13 cellular contexts compared by ENCODE assay signal in genomic region chr7:21967500-21968099, GRCh38. TPM values are rescaled to one million over a fixed set of nuclear protein-coding genes. Genes with fewer than 3 reads are reported as not detected.
DNase-seq lines count a peak whose midpoint lies in the region; ATAC-seq, FAIRE-seq and TF ChIP-seq lines count a peak whose summit lies in the region.
"Had no signal": no experiment of that assay in that cellular context is flagged by ENCODE, and none has a peak within 500 bp of the region (broad histone marks: within the 10 kb centered on the region; RNA-seq: fewer than 3 reads in every experiment).

No MANE protein-coding gene starts in this region.

- H3K4me1 ChIP-seq in CD8-positive, alpha-beta T cell (ENCODE audit: insufficient read depth, low read length) = peaks cover 12% of the 10 kb centered on the region
- no peaks in the 10 kb centered on the region for H3K4me1 ChIP-seq in pancreas

- H3K27me3 Mint-ChIP-seq in CD8-positive, alpha-beta T cell (ENCODE audit: low read depth) = peaks cover 3% of the 10 kb centered on the region
- H3K27me3 Mint-ChIP-seq in T-helper 17 cell (peaks cover 16% of the 10 kb centered on the region), immature natural killer cell (ENCODE audit: low read depth in 3 of 3) (peaks cover 0 to 8% (median 4%) of the 10 kb centered on the region in 3 donors)

- H3K27ac ChIP-seq in CD8-positive, alpha-beta T cell (ENCODE audit: low read depth, low read length) = no peak overlapping the region
- no peak overlapping the region for H3K27ac ChIP-seq in pancreas

- no peaks in the 10 kb centered on the region for H3K9me3 Mint-ChIP-seq in CD8-positive, alpha-beta T cell
- no peaks in the 10 kb centered on the region for H3K9me3 Mint-ChIP-seq in immature natural killer cell
- H3K9me3 Mint-ChIP-seq: nephron progenitor cell, WTC11 had no signal

- peak in 5 of 7 experiments; percentile 7 to 62 (median 21) for DNase-seq in CD8-positive, alpha-beta T cell
- DNase-seq in T-helper 17 cell (peak in 1 of 3 donors; percentile 5), immature natural killer cell (peak; percentile 46 to 58 (median 48)), SHP77 treated with DMSO at 0.1 percent for 48 hours (lab: John Stamatoyannopoulos, UW) (no peak), pancreas (no peak), GM20000 (ENCODE audit: low spot score) (no peak), ecto neural progenitor cell (ENCODE audit: low spot score) (no peak)
- DNase-seq: head of caudate nucleus, NCI-H510A, nephron progenitor cell had no signal

- H3K4me3 ChIP-seq in CD8-positive, alpha-beta T cell (ENCODE audit: low read depth, low read length) = no peak overlapping the region
- H3K4me3 ChIP-seq in pancreas = no peak overlapping the region

- H3K4me1 Mint-ChIP-seq in CD8-positive, alpha-beta T cell (ENCODE audit: low read depth) = peaks cover 22% of the 10 kb centered on the region
- H3K4me1 Mint-ChIP-seq in T-helper 17 cell (peaks cover 5% of the 10 kb centered on the region), immature natural killer cell (peaks cover 12 to 13% of the 10 kb centered on the region in 2 donors)
- H3K4me1 Mint-ChIP-seq: nephron progenitor cell had no signal

- no peaks in the 10 kb centered on the region for H3K9me3 ChIP-seq in CD8-positive, alpha-beta T cell (ENCODE audit: low read length)
- no peaks in the 10 kb centered on the region for H3K9me3 ChIP-seq in T-helper 17 cell (ENCODE audit: control insufficient read depth, low read length, poor library complexity, severe bottlenecking)
- H3K9me3 ChIP-seq in pancreas = no peaks in the 10 kb centered on the region

- H3K36me3 Mint-ChIP-seq in CD8-positive, alpha-beta T cell = no peaks in the 10 kb centered on the region
- no peaks in the 10 kb centered on the region for H3K36me3 Mint-ChIP-seq in T-helper 17 cell (ENCODE audit: low read depth)
- H3K36me3 Mint-ChIP-seq in immature natural killer cell = no peaks in the 10 kb centered on the region
- H3K36me3 Mint-ChIP-seq: WTC11 had no signal

- FAIRE-seq in pancreas (lab: Jason Lieb, UNC) = no peak
- FAIRE-seq: colon had no signal

- intact Hi-C loops in CD8-positive, alpha-beta T cell (cut with DNase I, micrococcal nuclease) = no loop called here
- intact Hi-C loops in pancreas (cut with DNase I) = no loop called here

- peak; percentile 38 for ATAC-seq in CD8-positive, alpha-beta T cell
- peak; percentile 25 for ATAC-seq in GM19351 (IDR thresholded peaks at IDR 0.05; ENCODE audit: unreplicated experiment)
- peak; percentile 50 for ATAC-seq in T-helper 17 cell
- ATAC-seq in pancreas = no peak
- ATAC-seq: WTC11 had no signal

- peak overlapping the region; percentile 19 for H3K4me3 Mint-ChIP-seq in CD8-positive, alpha-beta T cell
- peak overlapping the region; percentile 45 for H3K4me3 Mint-ChIP-seq in T-helper 17 cell
- peak overlapping the region; percentile 51 to 66 (median 63) for H3K4me3 Mint-ChIP-seq in immature natural killer cell
- H3K4me3 Mint-ChIP-seq: nephron progenitor cell, WTC11 had no signal

- H3K36me3 ChIP-seq in CD8-positive, alpha-beta T cell (ENCODE audit: insufficient read depth, low read length) = no peaks in the 10 kb centered on the region
- no peaks in the 10 kb centered on the region for H3K36me3 ChIP-seq in pancreas

- 68 to 71% methylated on average over 12 of the region's 12 CpGs for WGBS in pancreas, 2 donors

- CTCF ChIA-PET in CD8-positive, alpha-beta T cell (lab: Charles Lee) = interaction anchor here (1.3 kb wide), 1 partner anchor 33 kb away, joined by 3 read pairs; no protein-coding TSS in a partner anchor

- peak overlapping the region; percentile 52 for H3K27ac Mint-ChIP-seq in CD8-positive, alpha-beta T cell
- H3K27ac Mint-ChIP-seq in T-helper 17 cell = no peak overlapping the region
- peak overlapping the region in 4 of 6 donors; percentile 3 to 79 (median 31) for H3K27ac Mint-ChIP-seq in immature natural killer cell
- H3K27ac Mint-ChIP-seq: nephron progenitor cell, WTC11 had no signal

- H3K27me3 ChIP-seq in CD8-positive, alpha-beta T cell (ENCODE audit: insufficient read depth, low read length) = no peaks in the 10 kb centered on the region
- peaks cover 0 to 7% (median 0%) of the 10 kb centered on the region in 4 donors for H3K27me3 ChIP-seq in pancreas

- POLR2A ChIA-PET in CD8-positive, alpha-beta T cell (lab: Charles Lee) = interaction anchor here (1.2 kb wide), 1 partner anchor 19 kb away, joined by 3 read pairs; no protein-coding TSS in a partner anchor

- TF ChIP-seq CTCF in CD8-positive, alpha-beta T cell (IDR thresholded peaks at IDR 0.05) = no peak
- no peak for TF ChIP-seq CTCF in pancreas (IDR thresholded peaks at IDR 0.05)
- no peak for TF ChIP-seq CTCF in GM20000 (IDR thresholded peaks at IDR 0.05; ENCODE audit: extremely low read depth, missing control alignments)

RNA-seq across cellular contexts. Expression of gene CDCA7L, which starts 21.9 kb away (rescaled TPM):
- 10 to 100 TPM; 18.4 to 24.7 TPM for total RNA-seq in CD8-positive, alpha-beta T cell
- total RNA-seq in T-helper 17 cell (1 to 10 TPM; 5.9 to 6.0 TPM), pancreas (10 to 100 TPM; 18.1 to 27.2 (median 22.3) TPM)
- polyA plus RNA-seq in immature natural killer cell (1 to 10 TPM; 4.3 to 6.3 (median 4.6) TPM), pancreas (1 to 10 TPM; 6.7 to 6.8 TPM)

Comparison
In these comparisons a context has a peak if more than half of its experiments do, and no peak if none do; other contexts are left out.
1. ATAC-seq: peak in CD8-positive, alpha-beta T cell (single experiment), GM19351 (single experiment) and T-helper 17 cell (single experiment); none in pancreas (0 of 4).
2. DNase-seq: peak in CD8-positive, alpha-beta T cell (5 of 7) and immature natural killer cell (3 of 3); none in SHP77 treated with DMSO at 0.1 percent for 48 hours (single experiment), pancreas (0 of 6), GM20000 (single experiment) and ecto neural progenitor cell (single experiment).
3. Peak in every context shown above with its lines, with median percentiles within 50 percentile points of each other: H3K4me3 Mint-ChIP-seq.